Comparison of ENCODE assay signal across 1 cellular context in the genomic region with DNA sequence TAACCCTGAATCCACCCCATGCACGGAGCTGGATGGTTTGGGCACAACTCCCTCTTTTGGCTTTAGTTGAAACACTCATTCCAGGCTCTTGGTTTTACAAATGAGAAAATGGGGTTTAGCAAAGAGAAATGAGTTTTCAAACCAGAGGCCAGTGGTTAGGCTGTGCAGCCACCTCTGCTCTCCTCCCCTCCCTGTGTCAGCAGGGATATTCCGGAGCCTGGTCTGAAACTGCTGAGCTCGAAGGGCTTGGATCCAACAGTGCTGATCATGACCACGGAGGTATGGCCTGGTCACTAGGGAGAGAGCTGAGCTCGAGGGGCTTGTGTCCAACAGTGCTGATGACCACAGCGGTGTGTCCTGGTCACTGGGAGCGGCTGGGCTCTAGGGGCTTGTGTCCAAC.
TF ChIP-seq lines count a peak whose summit lies in the region.

No MANE protein-coding gene starts in this region.

TF ChIP-seq in SK-N-SH treated with all-trans-retinoic acid at 6 μM for 48 hours, 23 proteins besides CTCF, POLR2A, EP300 and RAD21 (continued from another document):
- TF ChIP-seq, protein P1, sequence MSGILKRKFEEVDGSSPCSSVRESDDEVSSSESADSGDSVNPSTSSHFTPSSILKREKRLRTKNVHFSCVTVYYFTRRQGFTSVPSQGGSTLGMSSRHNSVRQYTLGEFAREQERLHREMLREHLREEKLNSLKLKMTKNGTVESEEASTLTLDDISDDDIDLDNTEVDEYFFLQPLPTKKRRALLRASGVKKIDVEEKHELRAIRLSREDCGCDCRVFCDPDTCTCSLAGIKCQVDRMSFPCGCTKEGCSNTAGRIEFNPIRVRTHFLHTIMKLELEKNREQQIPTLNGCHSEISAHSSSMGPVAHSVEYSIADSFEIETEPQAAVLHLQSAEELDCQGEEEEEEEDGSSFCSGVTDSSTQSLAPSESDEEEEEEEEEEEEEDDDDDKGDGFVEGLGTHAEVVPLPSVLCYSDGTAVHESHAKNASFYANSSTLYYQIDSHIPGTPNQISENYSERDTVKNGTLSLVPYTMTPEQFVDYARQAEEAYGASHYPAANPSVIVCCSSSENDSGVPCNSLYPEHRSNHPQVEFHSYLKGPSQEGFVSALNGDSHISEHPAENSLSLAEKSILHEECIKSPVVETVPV (CRISPR knock-in tag; IDR thresholded peaks at IDR 0.05) = no peak
- TF ChIP-seq, protein P2, sequence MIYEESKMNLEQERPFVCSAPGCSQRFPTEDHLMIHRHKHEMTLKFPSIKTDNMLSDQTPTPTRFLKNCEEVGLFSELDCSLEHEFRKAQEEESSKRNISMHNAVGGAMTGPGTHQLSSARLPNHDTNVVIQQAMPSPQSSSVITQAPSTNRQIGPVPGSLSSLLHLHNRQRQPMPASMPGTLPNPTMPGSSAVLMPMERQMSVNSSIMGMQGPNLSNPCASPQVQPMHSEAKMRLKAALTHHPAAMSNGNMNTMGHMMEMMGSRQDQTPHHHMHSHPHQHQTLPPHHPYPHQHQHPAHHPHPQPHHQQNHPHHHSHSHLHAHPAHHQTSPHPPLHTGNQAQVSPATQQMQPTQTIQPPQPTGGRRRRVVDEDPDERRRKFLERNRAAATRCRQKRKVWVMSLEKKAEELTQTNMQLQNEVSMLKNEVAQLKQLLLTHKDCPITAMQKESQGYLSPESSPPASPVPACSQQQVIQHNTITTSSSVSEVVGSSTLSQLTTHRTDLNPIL (CRISPR knock-in tag; IDR thresholded peaks at IDR 0.05; ENCODE audit: low read depth) = no peak
- no peak for TF ChIP-seq ZNF565 (CRISPR knock-in tag; conservative IDR thresholded peaks at IDR 0.05; ENCODE audit: low read depth)
- TF ChIP-seq ISL1 (CRISPR knock-in tag; IDR thresholded peaks at IDR 0.05) = no peak
- no peak for TF ChIP-seq ZNF70 (CRISPR knock-in tag; IDR thresholded peaks at IDR 0.05)
- no peak for TF ChIP-seq ZNF8 (CRISPR knock-in tag; IDR thresholded peaks at IDR 0.05)
- TF ChIP-seq BACH2 (CRISPR knock-in tag; IDR thresholded peaks at IDR 0.05; ENCODE audit: borderline replicate concordance) = no peak
- TF ChIP-seq, protein P3, sequence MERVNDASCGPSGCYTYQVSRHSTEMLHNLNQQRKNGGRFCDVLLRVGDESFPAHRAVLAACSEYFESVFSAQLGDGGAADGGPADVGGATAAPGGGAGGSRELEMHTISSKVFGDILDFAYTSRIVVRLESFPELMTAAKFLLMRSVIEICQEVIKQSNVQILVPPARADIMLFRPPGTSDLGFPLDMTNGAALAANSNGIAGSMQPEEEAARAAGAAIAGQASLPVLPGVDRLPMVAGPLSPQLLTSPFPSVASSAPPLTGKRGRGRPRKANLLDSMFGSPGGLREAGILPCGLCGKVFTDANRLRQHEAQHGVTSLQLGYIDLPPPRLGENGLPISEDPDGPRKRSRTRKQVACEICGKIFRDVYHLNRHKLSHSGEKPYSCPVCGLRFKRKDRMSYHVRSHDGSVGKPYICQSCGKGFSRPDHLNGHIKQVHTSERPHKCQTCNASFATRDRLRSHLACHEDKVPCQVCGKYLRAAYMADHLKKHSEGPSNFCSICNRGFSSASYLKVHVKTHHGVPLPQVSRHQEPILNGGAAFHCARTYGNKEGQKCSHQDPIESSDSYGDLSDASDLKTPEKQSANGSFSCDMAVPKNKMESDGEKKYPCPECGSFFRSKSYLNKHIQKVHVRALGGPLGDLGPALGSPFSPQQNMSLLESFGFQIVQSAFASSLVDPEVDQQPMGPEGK (CRISPR knock-in tag; IDR thresholded peaks at IDR 0.05; ENCODE audit: borderline replicate concordance) = no peak
